In genomic region chr10:35523670-35524225, GRCh38 we compare ENCODE assay signal across 18 cellular contexts.
DNase-seq lines count a peak whose midpoint lies in the region; ATAC-seq, FAIRE-seq and TF ChIP-seq lines count a peak whose summit lies in the region.
"Had no signal": no experiment of that assay in that cellular context is flagged by ENCODE, and none has a peak within 500 bp of the region (broad histone marks: within the 10 kb centered on the region; RNA-seq: fewer than 3 reads in every experiment).

No MANE protein-coding gene starts in this region.

- H3K36me3 ChIP-seq in Karpas-422 (ENCODE audit: insufficient read depth, low read length) (no peaks in the 10 kb centered on the region), ascending aorta (no peaks in the 10 kb centered on the region), pancreas (no peaks in the 10 kb centered on the region)
- H3K36me3 ChIP-seq: WERI-Rb-1 had no signal

- POLR2A ChIA-PET in A549 (lab: Yijun Ruan, JAX): no interaction called here

- H3K9me3 ChIP-seq in A549: no peaks in the 10 kb centered on the region
- H3K9me3 ChIP-seq in Karpas-422 (ENCODE audit: low read length): no peaks in the 10 kb centered on the region
- no peaks in the 10 kb centered on the region for H3K9me3 ChIP-seq in ascending aorta
- no peaks in the 10 kb centered on the region for H3K9me3 ChIP-seq in pancreas

- 89% methylated on average over 3 of the region's 3 CpGs for WGBS in A549 (ENCODE audit: missing lambda C conversion rate)
- WGBS in pancreas, 2 donors: 69 to 77% methylated on average over 3 of the region's 3 CpGs

- DNase-seq in A549 (ENCODE audit: low read depth in 1 of 2, low spot score in 1 of 2) (no peak), Karpas-422 (peak; percentile 79), ascending aorta (ENCODE audit: low spot score in 2 of 2) (no peak), NCI-H2196 treated with DMSO at 0.1 percent for 48 hours (lab: John Stamatoyannopoulos, UW; ENCODE audit: unreplicated experiment) (no peak), pancreas (no peak)
- DNase-seq: activated gamma-delta T cell, Calu3, GDM1, NCI-H146, NCI-H446, PC-3 had no signal

- ATAC-seq in A549: no peak
- peak; percentile 79 for ATAC-seq in GM18505 (IDR thresholded peaks at IDR 0.05; ENCODE audit: unreplicated experiment)
- ATAC-seq in GM21737 (IDR thresholded peaks at IDR 0.05; ENCODE audit: unreplicated experiment): peak; percentile 66
- no peak for ATAC-seq in pancreas
- ATAC-seq in HG03139 (IDR thresholded peaks at IDR 0.05; ENCODE audit: unreplicated experiment): no peak
- ATAC-seq: PC-3 had no signal

- H4K20me1 ChIP-seq in Karpas-422 (ENCODE audit: insufficient read depth, low read depth, low read length): no peaks in the 10 kb centered on the region

- H3K79me2 ChIP-seq in Karpas-422 (ENCODE audit: low read length): no peaks in the 10 kb centered on the region

- TF ChIP-seq EP300 in A549 (IDR thresholded peaks at IDR 0.05): no peak

- TF ChIP-seq CTCF in A549 (IDR thresholded peaks at IDR 0.05) (no peak), ascending aorta (IDR thresholded peaks at IDR 0.05) (no peak), pancreas (IDR thresholded peaks at IDR 0.05) (no peak)

- intact Hi-C loops in ascending aorta (cut with DNase I): no loop called here
- intact Hi-C loops in pancreas (cut with DNase I): no loop called here

- FAIRE-seq in A549 (lab: Jason Lieb, UNC) (peak; percentile 49), pancreas (lab: Jason Lieb, UNC) (no peak)
- FAIRE-seq: colon had no signal

- H3K27ac ChIP-seq in A549 (no peak overlapping the region), Karpas-422 (ENCODE audit: low read length) (peak overlapping the region; percentile 79), ascending aorta (no peak overlapping the region), pancreas (no peak overlapping the region)
- H3K27ac ChIP-seq: KMS-11, WERI-Rb-1 had no signal

- peak overlapping the region; percentile 54; the same call in 1 of the 2 replicates for H2AFZ ChIP-seq in Karpas-422 (ENCODE audit: low read length)

- H3K27me3 ChIP-seq in Karpas-422 (ENCODE audit: low read length): no peaks in the 10 kb centered on the region
- H3K27me3 ChIP-seq in ascending aorta: no peaks in the 10 kb centered on the region
- H3K27me3 ChIP-seq in pancreas: no peaks in the 10 kb centered on the region

- no peak overlapping the region for H3K4me3 ChIP-seq in A549
- peak overlapping the region; percentile 26 for H3K4me3 ChIP-seq in Karpas-422 (ENCODE audit: low read length)
- H3K4me3 ChIP-seq in ascending aorta: no peak overlapping the region
- H3K4me3 ChIP-seq in pancreas: no peak overlapping the region
- H3K4me3 ChIP-seq: lung had no signal

- H3K4me1 ChIP-seq in A549 (no peaks in the 10 kb centered on the region), Karpas-422 (ENCODE audit: low read length) (peaks cover 28% of the 10 kb centered on the region), ascending aorta (no peaks in the 10 kb centered on the region), pancreas (no peaks in the 10 kb centered on the region)

- peak overlapping the region; percentile 47 for H3K9ac ChIP-seq in Karpas-422 (ENCODE audit: low read length)
- H3K9ac ChIP-seq: KMS-11 had no signal

- no peaks in the 10 kb centered on the region for H3K9me2 ChIP-seq in Karpas-422 (replicated peaks; ENCODE audit: insufficient read depth, low read length)

- TF ChIP-seq RAD21 in A549 (conservative IDR thresholded peaks at IDR 0.05 in 1 of 2, IDR thresholded peaks at IDR 0.05 in 1 of 2): no peak

- CTCF ChIA-PET in A549 (lab: Yijun Ruan, JAX): interaction anchor here (1.1 kb wide), 1 partner anchor 283 kb away, joined by 4 read pairs; no protein-coding TSS in a partner anchor

- TF ChIP-seq POLR2A in A549 (IDR thresholded peaks at IDR 0.05; ENCODE audit: low read length) (no peak), GM18505 (IDR thresholded peaks at IDR 0.05; ENCODE audit: borderline replicate concordance, extremely low read depth, insufficient read depth, insufficient read length) (no peak)

- H3K4me2 ChIP-seq in A549 (no peak overlapping the region), Karpas-422 (ENCODE audit: low read depth, low read length, poor library complexity, severe bottlenecking) (peak overlapping the region; percentile 62)
- H3K4me2 ChIP-seq: KMS-11 had no signal

TF ChIP-seq in A549, 52 proteins besides CTCF, POLR2A, EP300 and RAD21:
- TF ChIP-seq MYC (IDR thresholded peaks at IDR 0.05; ENCODE audit: borderline replicate concordance, low read length) (no peak), PBX3 (IDR thresholded peaks at IDR 0.05) (no peak), EHF (CRISPR knock-in tag; IDR thresholded peaks at IDR 0.05) (no peak), EHMT2 (IDR thresholded peaks at IDR 0.05; ENCODE audit: low read depth) (no peak), ZFP36 (IDR thresholded peaks at IDR 0.05; ENCODE audit: borderline replicate concordance, partially characterized antibody) (no peak), HOXA7 (CRISPR knock-in tag; IDR thresholded peaks at IDR 0.05) (no peak), HMGXB4 (CRISPR knock-in tag; IDR thresholded peaks at IDR 0.05; ENCODE audit: borderline replicate concordance) (no peak), ELK1 (IDR thresholded peaks at IDR 0.05; ENCODE audit: low read depth, low read length) (no peak), BCL3 (IDR thresholded peaks at IDR 0.05) (no peak), CHD2 (IDR thresholded peaks at IDR 0.05; ENCODE audit: low read length, partially characterized antibody) (no peak), USF2 (IDR thresholded peaks at IDR 0.05) (no peak), CBX8 (IDR thresholded peaks at IDR 0.05) (no peak)

Comparison
In these comparisons a context has a peak if more than half of its experiments do, and no peak if none do; other contexts are left out.
1. ATAC-seq: peak in GM18505 (single experiment) and GM21737 (single experiment); none in A549 (0 of 2), pancreas (0 of 4) and HG03139 (single experiment).